ENCODE assay signal across 29 cellular contexts in the genomic region with DNA sequence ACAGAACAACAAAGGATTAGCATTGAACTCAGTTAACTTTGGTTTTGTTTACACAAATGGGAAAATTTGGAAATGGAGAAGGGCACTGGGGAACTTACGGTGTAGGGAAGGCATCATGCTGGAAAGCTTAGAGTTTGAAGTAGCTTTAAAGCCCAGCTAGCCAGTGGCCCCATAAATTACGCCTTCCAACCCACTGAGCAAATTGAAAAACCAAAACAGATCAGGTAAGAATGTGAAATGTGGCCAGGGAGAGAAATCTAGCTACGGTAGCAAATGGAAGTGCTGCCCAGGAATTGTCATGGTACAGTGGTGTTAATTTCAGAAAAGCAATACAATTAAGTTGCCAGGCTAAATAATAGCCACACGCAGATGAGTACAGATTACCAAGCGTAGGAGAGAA.
"Had no signal": no experiment of that assay in that cellular context is flagged by ENCODE, and none has a peak within 500 bp of the region (broad histone marks: within the 10 kb centered on the region; RNA-seq: fewer than 3 reads in every experiment).

No MANE protein-coding gene starts in this region.

- H3K27ac Mint-ChIP-seq: activated naive CD4-positive, alpha-beta T cell treated with anti-CD3 and anti-CD28 coated beads, Interleukin-2, amount 10 ng/mL, durations not matched to agents 7 days and 5 days; activated naive CD8-positive, alpha-beta T cell treated with anti-CD3 and anti-CD28 coated beads, Interleukin-2, amount 10 ng/mL, durations not matched to agents 7 days and 5 days; effector memory CD8-positive, alpha-beta T cell; natural killer cell; stimulated activated naive B cell treated with anti-CD40 and anti-IgM and Interleukin-4, amounts not matched to agents 10 μg/mL and 1 μg/mL and 100 μg/mL, for 72 hours; T-helper 1 cell treated with Interleukin-12 subunit alpha and Interleukin-12 subunit beta and Interleukin-4 antibody, amounts not matched to agents 30 μg/mL and 1 μg/mL, for 36 hours had no signal

- H3K4me3 Mint-ChIP-seq: activated naive CD4-positive, alpha-beta T cell treated with anti-CD3 and anti-CD28 coated beads, Interleukin-2, amount 10 ng/mL, durations not matched to agents 7 days and 5 days; activated naive CD8-positive, alpha-beta T cell treated with anti-CD3 and anti-CD28 coated beads, Interleukin-2, amount 10 ng/mL, durations not matched to agents 7 days and 5 days; effector memory CD8-positive, alpha-beta T cell; natural killer cell; stimulated activated naive B cell treated with anti-CD40 and anti-IgM and Interleukin-4, amounts not matched to agents 10 μg/mL and 1 μg/mL and 100 μg/mL, for 72 hours; T-helper 1 cell treated with Interleukin-12 subunit alpha and Interleukin-12 subunit beta and Interleukin-4 antibody, amounts not matched to agents 30 μg/mL and 1 μg/mL, for 36 hours had no signal

- H3K27ac ChIP-seq: ascending aorta, brain microvascular endothelial cell, gastroesophageal sphincter, left lung, lower lobe of right lung, pancreas, psoas muscle, stomach, thyroid gland, VCaP had no signal

- H3K4me1 ChIP-seq: ascending aorta, gastroesophageal sphincter, left lung, lower lobe of right lung, pancreas, psoas muscle, stomach, thyroid gland had no signal

- H3K9me3 Mint-ChIP-seq: stimulated activated naive B cell treated with anti-CD40 and anti-IgM and Interleukin-4, amounts not matched to agents 10 μg/mL and 1 μg/mL and 100 μg/mL, for 72 hours; T-helper 1 cell treated with Interleukin-12 subunit alpha and Interleukin-12 subunit beta and Interleukin-4 antibody, amounts not matched to agents 30 μg/mL and 1 μg/mL, for 36 hours had no signal

- DNase-seq: activated CD4-positive, alpha-beta T cell treated with anti-CD3 and anti-CD28 coated beads for 48 hours; activated CD4-positive, alpha-beta T cell treated with anti-CD3 and anti-CD28 coated beads, Interleukin-2, amount 50 U/mL, for 48 hours; activated CD8-positive, alpha-beta memory T cell treated with anti-CD3 and anti-CD28 coated beads for 24 hours; activated gamma-delta T cell; activated naive CD4-positive, alpha-beta T cell treated with anti-CD3 and anti-CD28 coated beads, Interleukin-2, amount 10 ng/mL, durations not matched to agents 7 days and 5 days; activated naive CD8-positive, alpha-beta T cell treated with anti-CD3 and anti-CD28 coated beads, Interleukin-2, amount 10 ng/mL, durations not matched to agents 7 days and 5 days; brain microvascular endothelial cell; cortex of kidney; effector memory CD8-positive, alpha-beta T cell; hippocampal formation; left lung; lower lobe of right lung; mesenchymal stem cell; natural killer cell; pancreas; psoas muscle; right cardiac atrium; stimulated activated CD4-positive, alpha-beta T cell treated with anti-CD3 and anti-CD28 coated beads, Interleukin-15, amount 100 ng/mL, for 24 hours; stimulated activated CD4-positive, alpha-beta T cell treated with anti-CD3 and anti-CD28 coated beads, Interleukin-2, amount 100 ng/mL, for 24 hours; stimulated activated naive B cell treated with anti-CD40 and anti-IgM and Interleukin-4, amounts not matched to agents 10 μg/mL and 1 μg/mL and 100 μg/mL, for 72 hours; stomach; SW 1271; T-helper 9 cell; thyroid gland had no signal

- H3K4me3 ChIP-seq: ascending aorta, gastroesophageal sphincter, left lung, lower lobe of right lung, pancreas, psoas muscle, stomach, thyroid gland had no signal

- H3K36me3 Mint-ChIP-seq: activated naive CD4-positive, alpha-beta T cell treated with anti-CD3 and anti-CD28 coated beads, Interleukin-2, amount 10 ng/mL, durations not matched to agents 7 days and 5 days; activated naive CD8-positive, alpha-beta T cell treated with anti-CD3 and anti-CD28 coated beads, Interleukin-2, amount 10 ng/mL, durations not matched to agents 7 days and 5 days; natural killer cell; stimulated activated naive B cell treated with anti-CD40 and anti-IgM and Interleukin-4, amounts not matched to agents 10 μg/mL and 1 μg/mL and 100 μg/mL, for 72 hours had no signal

- H3K27me3 Mint-ChIP-seq: activated naive CD4-positive, alpha-beta T cell treated with anti-CD3 and anti-CD28 coated beads, Interleukin-2, amount 10 ng/mL, durations not matched to agents 7 days and 5 days; activated naive CD8-positive, alpha-beta T cell treated with anti-CD3 and anti-CD28 coated beads, Interleukin-2, amount 10 ng/mL, durations not matched to agents 7 days and 5 days; effector memory CD8-positive, alpha-beta T cell; stimulated activated naive B cell treated with anti-CD40 and anti-IgM and Interleukin-4, amounts not matched to agents 10 μg/mL and 1 μg/mL and 100 μg/mL, for 72 hours had no signal

- H3K9me3 ChIP-seq: ascending aorta, gastroesophageal sphincter, left lung, lower lobe of right lung, pancreas, psoas muscle, stomach, thyroid gland had no signal

- ATAC-seq: activated CD4-positive, CD25-positive, alpha-beta regulatory T cell treated with anti-CD3 and anti-CD28 coated beads, Interleukin-2, amount 50 U/mL, for 24 hours; effector memory CD8-positive, alpha-beta T cell; gastroesophageal sphincter; left lung; lower lobe of right lung; natural killer cell; pancreas; psoas muscle; right cardiac atrium; stimulated activated naive B cell treated with anti-CD40 and anti-IgM and Interleukin-4, amounts not matched to agents 10 μg/mL and 1 μg/mL and 100 μg/mL, for 72 hours had no signal

- H3K4me1 Mint-ChIP-seq: activated naive CD4-positive, alpha-beta T cell treated with anti-CD3 and anti-CD28 coated beads, Interleukin-2, amount 10 ng/mL, durations not matched to agents 7 days and 5 days; activated naive CD8-positive, alpha-beta T cell treated with anti-CD3 and anti-CD28 coated beads, Interleukin-2, amount 10 ng/mL, durations not matched to agents 7 days and 5 days; natural killer cell; stimulated activated naive B cell treated with anti-CD40 and anti-IgM and Interleukin-4, amounts not matched to agents 10 μg/mL and 1 μg/mL and 100 μg/mL, for 72 hours had no signal

- H3K36me3 ChIP-seq: ascending aorta, brain microvascular endothelial cell, gastroesophageal sphincter, left lung, lower lobe of right lung, pancreas, stomach, thyroid gland had no signal

- H3K27me3 ChIP-seq: ascending aorta, brain microvascular endothelial cell, gastroesophageal sphincter, left lung, pancreas, stomach, thyroid gland had no signal
